10 cellular contexts compared by ENCODE assay signal in genomic region chr3:157067114-157067513, GRCh38.
A peak's percentile ranks its signal among the peaks of the same experiment; 100 is the strongest.
DNase-seq lines count a peak whose midpoint lies in the region; ATAC-seq lines count a peak whose summit lies in the region.
"Had no signal": no experiment of that assay in that cellular context is flagged by ENCODE, and none has a peak within 500 bp of the region (broad histone marks: within the 10 kb centered on the region; RNA-seq: fewer than 3 reads in every experiment).

No MANE protein-coding gene starts in this region.

- no peaks in the 10 kb centered on the region for H3K27me3 ChIP-seq in adipocyte (replicated peaks; ENCODE audit: control insufficient read depth, insufficient read depth, low read length)

- H3K36me3 ChIP-seq in adipocyte (ENCODE audit: control insufficient read depth, insufficient read depth, low read length, severe bottlenecking): no peaks in the 10 kb centered on the region

- peak overlapping the region; percentile 55 for H3K27ac Mint-ChIP-seq in activated T-cell treated with anti-CD3 and anti-CD28 coated beads, Interleukin-2, amount 50 U/mL, for 24 hours
- H3K27ac Mint-ChIP-seq: activated B cell treated with CpG ODN at 0.5 μM for 24 hours had no signal

- no peaks in the 10 kb centered on the region for H3K9me3 Mint-ChIP-seq in activated T-cell treated with anti-CD3 and anti-CD28 coated beads, Interleukin-2, amount 50 U/mL, for 24 hours
- H3K9me3 Mint-ChIP-seq: activated B cell treated with CpG ODN at 0.5 μM for 24 hours had no signal

- ATAC-seq in HG03354 (IDR thresholded peaks at IDR 0.05; ENCODE audit: poor library complexity, severe bottlenecking, unreplicated experiment) (peak; percentile 39), HG03196 (IDR thresholded peaks at IDR 0.05; ENCODE audit: unreplicated experiment) (no peak)

- H3K4me1 Mint-ChIP-seq in activated T-cell treated with anti-CD3 and anti-CD28 coated beads, Interleukin-2, amount 50 U/mL, for 24 hours (ENCODE audit: low read depth): peaks cover 17% of the 10 kb centered on the region

- H3K36me3 Mint-ChIP-seq in activated T-cell treated with anti-CD3 and anti-CD28 coated beads, Interleukin-2, amount 50 U/mL, for 24 hours (ENCODE audit: low read depth): no peaks in the 10 kb centered on the region

- no peak overlapping the region for H3K4me3 Mint-ChIP-seq in activated T-cell treated with anti-CD3 and anti-CD28 coated beads, Interleukin-2, amount 50 U/mL, for 24 hours
- H3K4me3 Mint-ChIP-seq: activated B cell treated with CpG ODN at 0.5 μM for 24 hours had no signal

- DNase-seq in activated T-cell treated with anti-CD3 and anti-CD28 coated beads, Interleukin-2, amount 50 U/mL, for 24 hours: no peak
- no peak for DNase-seq in activated T-cell treated with anti-CD3 and anti-CD28 coated beads for 4 hours
- DNase-seq in adipocyte (ENCODE audit: low read depth): no peak
- no peak for DNase-seq in substantia nigra (lab: John Stamatoyannopoulos, UW)
- DNase-seq in effector CD8-positive, alpha-beta T cell (lab: John Stamatoyannopoulos, UW): no peak
- no peak for DNase-seq in GM03348 (ENCODE audit: low spot score)
- DNase-seq: activated B cell treated with CpG ODN at 0.5 μM for 24 hours; effector CD4-positive, alpha-beta T cell had no signal

- H3K4me1 ChIP-seq in adipocyte (ENCODE audit: control insufficient read depth, insufficient read depth, low read length): peaks cover 16% of the 10 kb centered on the region

- H3K9ac ChIP-seq in adipocyte (ENCODE audit: low read length): no peak overlapping the region

- peak overlapping the region; percentile 81 for H3K27ac ChIP-seq in substantia nigra (ENCODE audit: low read depth, low read length, poor library complexity, severe bottlenecking)

- H3K27me3 Mint-ChIP-seq in activated T-cell treated with anti-CD3 and anti-CD28 coated beads, Interleukin-2, amount 50 U/mL, for 24 hours: no peaks in the 10 kb centered on the region
- H3K27me3 Mint-ChIP-seq: activated B cell treated with CpG ODN at 0.5 μM for 24 hours had no signal

- H3K4me3 ChIP-seq in adipocyte (ENCODE audit: low read length): peak overlapping the region; percentile 16

- no peaks in the 10 kb centered on the region for H3K9me3 ChIP-seq in adipocyte (ENCODE audit: control insufficient read depth, low read length)
